Comparison of ENCODE assay signal across 26 cellular contexts in the genomic region with DNA sequence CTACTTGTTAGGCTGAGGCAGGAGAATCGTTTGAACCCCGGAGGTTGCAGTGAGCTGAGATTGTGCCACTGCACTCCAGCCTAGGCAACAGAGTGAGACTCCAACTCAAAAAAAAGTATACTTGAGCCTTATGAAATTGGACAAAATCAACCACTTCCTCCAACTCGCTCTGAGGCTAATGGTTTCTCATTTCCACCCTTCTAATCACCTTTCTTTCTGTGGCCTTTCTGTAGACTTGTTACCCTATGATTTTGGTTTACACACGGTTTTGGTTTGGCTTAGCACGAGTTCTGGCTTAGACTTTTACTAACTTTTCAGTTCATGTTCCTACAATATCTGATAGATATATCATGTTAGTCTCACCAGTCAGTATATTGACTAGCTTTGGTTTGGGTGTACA.
A peak's percentile ranks its signal among the peaks of the same experiment; 100 is the strongest.
DNase-seq lines count a peak whose midpoint lies in the region; ATAC-seq and FAIRE-seq lines count a peak whose summit lies in the region.
"Had no signal": no experiment of that assay in that cellular context is flagged by ENCODE, and none has a peak within 500 bp of the region (broad histone marks: within the 10 kb centered on the region; RNA-seq: fewer than 3 reads in every experiment).

No MANE protein-coding gene starts in this region.

- H3K27me3 Mint-ChIP-seq in immature natural killer cell (ENCODE audit: low read depth in 3 of 3) = no peaks in the 10 kb centered on the region
- H3K27me3 Mint-ChIP-seq: CD4-positive, alpha-beta T cell; T-cell had no signal

- H3K4me3 Mint-ChIP-seq in immature natural killer cell = peak overlapping the region in 2 of 5 donors; percentile 5 to 11
- H3K4me3 Mint-ChIP-seq: CD4-positive, alpha-beta T cell; GM23338; HFFc6; T-cell had no signal

- H3K36me3 Mint-ChIP-seq in immature natural killer cell = peaks cover 0 to 4% (median 0%) of the 10 kb centered on the region in 3 donors

- H3K4me1 Mint-ChIP-seq in immature natural killer cell = peaks cover 6 to 13% of the 10 kb centered on the region in 2 donors
- H3K4me1 Mint-ChIP-seq: GM23338 had no signal

- no peaks in the 10 kb centered on the region for H3K9me3 Mint-ChIP-seq in immature natural killer cell
- H3K9me3 Mint-ChIP-seq: CD4-positive, alpha-beta T cell; GM23338; HFFc6; T-cell had no signal

- FAIRE-seq in GM18507 (lab: Jason Lieb, UNC) = peak; percentile 18
- FAIRE-seq: HTR-8/SVneo, K562 had no signal

- peak overlapping the region in 3 of 6 donors; percentile 5 to 69 (median 28) for H3K27ac Mint-ChIP-seq in immature natural killer cell
- H3K27ac Mint-ChIP-seq: CD4-positive, alpha-beta T cell; GM23338; HFFc6; T-cell had no signal

- ATAC-seq in GM19463 (IDR thresholded peaks at IDR 0.05; ENCODE audit: unreplicated experiment) = peak; percentile 79
- no peak for ATAC-seq in GM21515 (IDR thresholded peaks at IDR 0.05; ENCODE audit: unreplicated experiment)
- no peak for ATAC-seq in sciatic nerve
- ATAC-seq in HG03354 (IDR thresholded peaks at IDR 0.05; ENCODE audit: poor library complexity, severe bottlenecking, unreplicated experiment) = no peak
- ATAC-seq in GM18873 (IDR thresholded peaks at IDR 0.05; ENCODE audit: low FRiP score, unreplicated experiment) = no peak
- ATAC-seq: GM23338, K562, T-cell had no signal

- intact Hi-C loops in sciatic nerve (cut with DNase I) = no loop called here

- DNase-seq in GM18507 (ENCODE audit: extremely low spot score, insufficient read length, low read depth) (no peak), MV-4-11 (lab: John Stamatoyannopoulos, UW) (peak; percentile 3), immature natural killer cell (peak in 2 of 3 donors; percentile 10 to 12), sciatic nerve (ENCODE audit: low spot score) (no peak)
- DNase-seq: Caco-2; CD4-positive, alpha-beta T cell; DMS79 treated with DMSO at 0.1 percent for 48 hours; GF-D8; HFFc6; NCI-H1105 treated with DMSO at 0.1 percent for 48 hours; NCI-H146; NCI-H1930; NCI-H2107; NCI-H524 treated with DMSO at 0.1 percent for 48 hours; NCI-H774; PC-9; Right ventricle myocardium superior; RPMI8226; T-cell had no signal

Comparison
In these comparisons a context has a peak if more than half of its experiments do, and no peak if none do; other contexts are left out.
1. DNase-seq: peak in MV-4-11 (single experiment) and immature natural killer cell (2 of 3); none in GM18507 (single experiment) and sciatic nerve (single experiment).